2 cellular contexts compared by ENCODE assay signal in the genomic region with DNA sequence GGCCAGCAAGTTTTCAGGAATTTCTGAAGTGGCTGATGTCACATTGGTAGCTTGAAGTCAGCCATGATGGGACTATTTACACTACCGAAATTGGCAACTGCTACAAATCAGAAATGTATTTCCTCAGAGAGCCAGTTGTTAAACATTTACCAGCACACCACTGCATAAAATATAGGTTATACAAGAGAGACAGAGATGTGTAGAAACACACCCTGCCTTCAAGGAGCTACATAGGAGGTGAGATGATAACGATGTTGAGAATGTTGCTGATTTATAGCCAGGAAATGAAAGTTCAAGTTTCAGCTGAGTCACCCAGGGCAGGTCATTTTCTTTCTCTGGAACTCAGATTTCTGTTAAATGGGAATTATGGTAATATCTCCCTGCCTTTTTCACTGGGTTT.
TF ChIP-seq lines count a peak whose summit lies in the region.

No MANE protein-coding gene starts in this region.

TF ChIP-seq in HCT116, 20 proteins besides CTCF, POLR2A, EP300 and RAD21:
- peak; percentile 68 for TF ChIP-seq JUND (IDR thresholded peaks at IDR 0.05)
- peak; percentile 38; the same call in 1 of the 2 replicates for TF ChIP-seq CBX3 (IDR thresholded peaks at IDR 0.05; ENCODE audit: low read depth)
- no peak for TF ChIP-seq TCF7L2 (IDR thresholded peaks at IDR 0.05; ENCODE audit: borderline replicate concordance, extremely low read depth, insufficient read depth, insufficient read length)
- no peak for TF ChIP-seq POLR2AphosphoS5 (IDR thresholded peaks at IDR 0.05; ENCODE audit: low read depth, low read length)
- 0 out of 2 replicates have a peak, but pooled peaks have one; percentile 26 for TF ChIP-seq SRF (IDR thresholded peaks at IDR 0.05; ENCODE audit: low read depth)
- TF ChIP-seq EZH2phosphoT487 (IDR thresholded peaks at IDR 0.05; ENCODE audit: borderline replicate concordance): no peak
- TF ChIP-seq, protein P1, sequence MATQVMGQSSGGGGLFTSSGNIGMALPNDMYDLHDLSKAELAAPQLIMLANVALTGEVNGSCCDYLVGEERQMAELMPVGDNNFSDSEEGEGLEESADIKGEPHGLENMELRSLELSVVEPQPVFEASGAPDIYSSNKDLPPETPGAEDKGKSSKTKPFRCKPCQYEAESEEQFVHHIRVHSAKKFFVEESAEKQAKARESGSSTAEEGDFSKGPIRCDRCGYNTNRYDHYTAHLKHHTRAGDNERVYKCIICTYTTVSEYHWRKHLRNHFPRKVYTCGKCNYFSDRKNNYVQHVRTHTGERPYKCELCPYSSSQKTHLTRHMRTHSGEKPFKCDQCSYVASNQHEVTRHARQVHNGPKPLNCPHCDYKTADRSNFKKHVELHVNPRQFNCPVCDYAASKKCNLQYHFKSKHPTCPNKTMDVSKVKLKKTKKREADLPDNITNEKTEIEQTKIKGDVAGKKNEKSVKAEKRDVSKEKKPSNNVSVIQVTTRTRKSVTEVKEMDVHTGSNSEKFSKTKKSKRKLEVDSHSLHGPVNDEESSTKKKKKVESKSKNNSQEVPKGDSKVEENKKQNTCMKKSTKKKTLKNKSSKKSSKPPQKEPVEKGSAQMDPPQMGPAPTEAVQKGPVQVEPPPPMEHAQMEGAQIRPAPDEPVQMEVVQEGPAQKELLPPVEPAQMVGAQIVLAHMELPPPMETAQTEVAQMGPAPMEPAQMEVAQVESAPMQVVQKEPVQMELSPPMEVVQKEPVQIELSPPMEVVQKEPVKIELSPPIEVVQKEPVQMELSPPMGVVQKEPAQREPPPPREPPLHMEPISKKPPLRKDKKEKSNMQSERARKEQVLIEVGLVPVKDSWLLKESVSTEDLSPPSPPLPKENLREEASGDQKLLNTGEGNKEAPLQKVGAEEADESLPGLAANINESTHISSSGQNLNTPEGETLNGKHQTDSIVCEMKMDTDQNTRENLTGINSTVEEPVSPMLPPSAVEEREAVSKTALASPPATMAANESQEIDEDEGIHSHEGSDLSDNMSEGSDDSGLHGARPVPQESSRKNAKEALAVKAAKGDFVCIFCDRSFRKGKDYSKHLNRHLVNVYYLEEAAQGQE (IDR thresholded peaks at IDR 0.05; ENCODE audit: low read depth): no peak
- TF ChIP-seq SIN3A (IDR thresholded peaks at IDR 0.05; ENCODE audit: low read depth): no peak
- TF ChIP-seq, protein P2, sequence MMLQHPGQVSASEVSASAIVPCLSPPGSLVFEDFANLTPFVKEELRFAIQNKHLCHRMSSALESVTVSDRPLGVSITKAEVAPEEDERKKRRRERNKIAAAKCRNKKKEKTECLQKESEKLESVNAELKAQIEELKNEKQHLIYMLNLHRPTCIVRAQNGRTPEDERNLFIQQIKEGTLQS (IDR thresholded peaks at IDR 0.05): no peak
- TF ChIP-seq, protein P3, sequence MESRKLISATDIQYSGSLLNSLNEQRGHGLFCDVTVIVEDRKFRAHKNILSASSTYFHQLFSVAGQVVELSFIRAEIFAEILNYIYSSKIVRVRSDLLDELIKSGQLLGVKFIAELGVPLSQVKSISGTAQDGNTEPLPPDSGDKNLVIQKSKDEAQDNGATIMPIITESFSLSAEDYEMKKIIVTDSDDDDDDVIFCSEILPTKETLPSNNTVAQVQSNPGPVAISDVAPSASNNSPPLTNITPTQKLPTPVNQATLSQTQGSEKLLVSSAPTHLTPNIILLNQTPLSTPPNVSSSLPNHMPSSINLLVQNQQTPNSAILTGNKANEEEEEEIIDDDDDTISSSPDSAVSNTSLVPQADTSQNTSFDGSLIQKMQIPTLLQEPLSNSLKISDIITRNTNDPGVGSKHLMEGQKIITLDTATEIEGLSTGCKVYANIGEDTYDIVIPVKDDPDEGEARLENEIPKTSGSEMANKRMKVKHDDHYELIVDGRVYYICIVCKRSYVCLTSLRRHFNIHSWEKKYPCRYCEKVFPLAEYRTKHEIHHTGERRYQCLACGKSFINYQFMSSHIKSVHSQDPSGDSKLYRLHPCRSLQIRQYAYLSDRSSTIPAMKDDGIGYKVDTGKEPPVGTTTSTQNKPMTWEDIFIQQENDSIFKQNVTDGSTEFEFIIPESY (IDR thresholded peaks at IDR 0.05; ENCODE audit: extremely low read depth, insufficient replicate concordance, low read length): no peak
- no peak for TF ChIP-seq ZNF274 (IDR thresholded peaks at IDR 0.05; ENCODE audit: low read depth, low read length)
- TF ChIP-seq EGR1 (IDR thresholded peaks at IDR 0.05; ENCODE audit: low read depth): no peak
- TF ChIP-seq, protein P4, sequence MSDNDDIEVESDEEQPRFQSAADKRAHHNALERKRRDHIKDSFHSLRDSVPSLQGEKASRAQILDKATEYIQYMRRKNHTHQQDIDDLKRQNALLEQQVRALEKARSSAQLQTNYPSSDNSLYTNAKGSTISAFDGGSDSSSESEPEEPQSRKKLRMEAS (IDR thresholded peaks at IDR 0.05): no peak
- TF ChIP-seq SP1 (IDR thresholded peaks at IDR 0.05; ENCODE audit: low read depth): peak; percentile 49; the same call in 1 of the 2 replicates
- no peak for TF ChIP-seq ELF1 (IDR thresholded peaks at IDR 0.05; ENCODE audit: borderline replicate concordance, low read depth)
- no peak for TF ChIP-seq EZH2 (IDR thresholded peaks at IDR 0.05)
- TF ChIP-seq FOSL1 (IDR thresholded peaks at IDR 0.05; ENCODE audit: low read depth): peak; percentile 69
- TF ChIP-seq CEBPB (IDR thresholded peaks at IDR 0.05; ENCODE audit: low read depth): no peak
- TF ChIP-seq YY1 (IDR thresholded peaks at IDR 0.05; ENCODE audit: extremely low read depth, insufficient replicate concordance, low read depth, low read length): peak; percentile 37
- TF ChIP-seq ZFX (IDR thresholded peaks at IDR 0.05): no peak

TF ChIP-seq in endothelial cell of umbilical vein, 7 proteins besides CTCF, POLR2A, EP300 and RAD21:
- TF ChIP-seq JUN (IDR thresholded peaks at IDR 0.05; ENCODE audit: borderline replicate concordance, insufficient read depth, insufficient read length, low read depth) (no peak), FOS (IDR thresholded peaks at IDR 0.05; ENCODE audit: borderline replicate concordance, insufficient read depth, low read length) (peak; percentile 51)
